In genomic region chr12:3989218-3989550, GRCh38 we compare ENCODE assay signal across 26 cellular contexts.
A peak's percentile ranks its signal among the peaks of the same experiment; 100 is the strongest.
DNase-seq lines count a peak whose midpoint lies in the region; ATAC-seq, FAIRE-seq and TF ChIP-seq lines count a peak whose summit lies in the region.
"Had no signal": no experiment of that assay in that cellular context is flagged by ENCODE, and none has a peak within 500 bp of the region (broad histone marks: within the 10 kb centered on the region; RNA-seq: fewer than 3 reads in every experiment).

No MANE protein-coding gene starts in this region.

- no CpG with 5 or more reads among the region's 2 CpGs for WGBS in trophoblast cell (ENCODE audit: extremely low coverage, insufficient coverage, insufficient read length)

- no peak overlapping the region for H4K12ac ChIP-seq in trophoblast cell (ENCODE audit: low read depth, low read length)

- H3K9ac ChIP-seq in trophoblast cell (ENCODE audit: low read length) = no peak overlapping the region

- no peak overlapping the region for H3K23ac ChIP-seq in trophoblast cell (ENCODE audit: low read length)

- H3K9me3 ChIP-seq in trophoblast cell (ENCODE audit: insufficient read depth, low read depth, low read length) = no peaks in the 10 kb centered on the region
- H3K9me3 ChIP-seq in osteoblast (ENCODE audit: low read depth, low read length) = no peaks in the 10 kb centered on the region
- H3K9me3 ChIP-seq: sigmoid colon, tibial artery had no signal

- H3K27ac ChIP-seq in trophoblast cell (ENCODE audit: low read depth, low read length) = peak overlapping the region; percentile 93
- no peak overlapping the region for H3K27ac ChIP-seq in osteoblast (ENCODE audit: low read depth, low read length)
- H3K27ac ChIP-seq: 22Rv1, sigmoid colon, SJSA1, tibial artery had no signal

- H3K36me3 Mint-ChIP-seq in T-helper 1 cell treated with Interleukin-12 subunit alpha and Interleukin-12 subunit beta and Interleukin-4 antibody, amounts not matched to agents 30 μg/mL and 1 μg/mL, for 36 hours (ENCODE audit: low read depth) = no peaks in the 10 kb centered on the region
- peaks cover 4% of the 10 kb centered on the region for H3K36me3 Mint-ChIP-seq in activated naive CD8-positive, alpha-beta T cell treated with anti-CD3 and anti-CD28 coated beads, Interleukin-2, amount 10 ng/mL, durations not matched to agents 7 days and 5 days
- H3K36me3 Mint-ChIP-seq: naive B cell had no signal

- H3K4me1 ChIP-seq in trophoblast cell (ENCODE audit: control insufficient read depth in 1 of 2, insufficient read depth in 2 of 2, low read length in 2 of 2) = peaks cover 16 to 23% of the 10 kb centered on the region in 2 experiments
- H3K4me1 ChIP-seq in osteoblast (ENCODE audit: insufficient read depth, low read length) = no peaks in the 10 kb centered on the region
- H3K4me1 ChIP-seq: sigmoid colon, SJSA1, tibial artery had no signal

- H4K20me1 ChIP-seq in osteoblast (ENCODE audit: insufficient read depth, low read length) = no peaks in the 10 kb centered on the region

- H3K79me1 ChIP-seq in trophoblast cell (ENCODE audit: low read length) = peaks cover 43% of the 10 kb centered on the region

- no peak for DNase-seq in T-helper 1 cell
- no peak for DNase-seq in GM19239 (ENCODE audit: insufficient read length, low spot score)
- no peak for DNase-seq in activated naive CD8-positive, alpha-beta T cell treated with anti-CD3 and anti-CD28 coated beads, Interleukin-2, amount 10 ng/mL, durations not matched to agents 7 days and 5 days
- DNase-seq in trophoblast cell = peak in 1 of 2 donors; percentile 54
- no peak for DNase-seq in osteoblast (ENCODE audit: insufficient read length, low spot score, missing footprints)
- no peak for DNase-seq in globus pallidus (ENCODE audit: low spot score)
- DNase-seq: activated CD8-positive, alpha-beta memory T cell treated with anti-CD3 and anti-CD28 coated beads, Interleukin-2, amount 10 ng/mL, durations not matched to agents 7 days and 5 days; activated gamma-delta T cell; cerebellar nuclear complex; effector CD4-positive, alpha-beta T cell; foreskin melanocyte; NCI-H1048; NCI-H510A; NK-92 treated with Interleukin-12 subunit alpha and Interleukin-12 subunit beta, amount 100 ng/mL, for 24 hours; posterior cingulate gyrus; sigmoid colon; T1000; tibial artery had no signal

- no peak overlapping the region for H3K4ac ChIP-seq in trophoblast cell (ENCODE audit: low read depth, low read length)

- peak overlapping the region; percentile 76 for H4K8ac ChIP-seq in trophoblast cell (ENCODE audit: low read depth, low read length)

- peaks cover 33% of the 10 kb centered on the region for H3K27me3 Mint-ChIP-seq in T-helper 1 cell treated with Interleukin-12 subunit alpha and Interleukin-12 subunit beta and Interleukin-4 antibody, amounts not matched to agents 30 μg/mL and 1 μg/mL, for 36 hours (ENCODE audit: low read depth)
- no peaks in the 10 kb centered on the region for H3K27me3 Mint-ChIP-seq in activated naive CD8-positive, alpha-beta T cell treated with anti-CD3 and anti-CD28 coated beads, Interleukin-2, amount 10 ng/mL, durations not matched to agents 7 days and 5 days

- peak overlapping the region; percentile 43 for H3K18ac ChIP-seq in trophoblast cell (ENCODE audit: low read length)

- H2BK120ac ChIP-seq in trophoblast cell (ENCODE audit: insufficient read depth, low read length, poor library complexity) = peak overlapping the region; percentile 95

- no peaks in the 10 kb centered on the region for H3K9me3 Mint-ChIP-seq in T-helper 1 cell treated with Interleukin-12 subunit alpha and Interleukin-12 subunit beta and Interleukin-4 antibody, amounts not matched to agents 30 μg/mL and 1 μg/mL, for 36 hours
- peaks cover 2% of the 10 kb centered on the region for H3K9me3 Mint-ChIP-seq in activated naive CD8-positive, alpha-beta T cell treated with anti-CD3 and anti-CD28 coated beads, Interleukin-2, amount 10 ng/mL, durations not matched to agents 7 days and 5 days

- H3K4me3 ChIP-seq in trophoblast cell (ENCODE audit: low read depth, low read length) (no peak overlapping the region), osteoblast (ENCODE audit: insufficient read depth, low read length) (no peak overlapping the region)
- H3K4me3 ChIP-seq: sigmoid colon, SJSA1, tibial artery had no signal

- POLR2A ChIA-PET in activated naive CD8-positive, alpha-beta T cell treated with anti-CD3 and anti-CD28 coated beads, Interleukin-2, amount 10 ng/mL, durations not matched to agents 7 days and 5 days (lab: Charles Lee) = interaction anchor here (0.5 to 2.6 kb wide), 14 partner anchors 9 to 294 kb away, joined by 3 to 14 read pairs (median 5); no protein-coding TSS in a partner anchor

- H3K79me2 ChIP-seq in trophoblast cell (ENCODE audit: control insufficient read depth, insufficient read depth, low read length, poor library complexity) = peaks cover 4% of the 10 kb centered on the region
- H3K79me2 ChIP-seq in osteoblast (ENCODE audit: insufficient read depth, low read length) = no peaks in the 10 kb centered on the region

- H2AK5ac ChIP-seq in trophoblast cell (ENCODE audit: low read length) = peak overlapping the region; percentile 29

- FAIRE-seq in GM19239 (lab: Jason Lieb, UNC) = peak; percentile 37
- FAIRE-seq: D721Med, keratinocyte had no signal

- H2BK5ac ChIP-seq in trophoblast cell (ENCODE audit: low read depth, low read length, poor library complexity) = peak overlapping the region; percentile 44

- no peak overlapping the region for H3K4me2 ChIP-seq in trophoblast cell (ENCODE audit: low read length)
- no peak overlapping the region for H3K4me2 ChIP-seq in osteoblast (ENCODE audit: insufficient read depth, low read length)

- peak overlapping the region; percentile 93 for H2BK12ac ChIP-seq in trophoblast cell (ENCODE audit: low read length)

- no peak overlapping the region for H2AFZ ChIP-seq in trophoblast cell (ENCODE audit: insufficient read depth, low read length, poor library complexity)
- H2AFZ ChIP-seq in osteoblast (ENCODE audit: low read length) = no peak overlapping the region

- H4K91ac ChIP-seq in trophoblast cell (ENCODE audit: low read depth, low read length) = peak overlapping the region; percentile 86

- H3K4me1 Mint-ChIP-seq in T-helper 1 cell treated with Interleukin-12 subunit alpha and Interleukin-12 subunit beta and Interleukin-4 antibody, amounts not matched to agents 30 μg/mL and 1 μg/mL, for 36 hours (ENCODE audit: low read depth) = peaks cover 18% of the 10 kb centered on the region
- H3K4me1 Mint-ChIP-seq in activated naive CD8-positive, alpha-beta T cell treated with anti-CD3 and anti-CD28 coated beads, Interleukin-2, amount 10 ng/mL, durations not matched to agents 7 days and 5 days = peaks cover 19% of the 10 kb centered on the region

- H3K36me3 ChIP-seq in trophoblast cell (ENCODE audit: control insufficient read depth in 1 of 2, insufficient read depth in 2 of 2, low read length in 2 of 2) (no peaks in the 10 kb centered on the region), osteoblast (ENCODE audit: insufficient read depth, low read length) (no peaks in the 10 kb centered on the region)
- H3K36me3 ChIP-seq: sigmoid colon, SJSA1, tibial artery had no signal

- no peak for ATAC-seq in activated naive CD8-positive, alpha-beta T cell treated with anti-CD3 and anti-CD28 coated beads, Interleukin-2, amount 10 ng/mL, durations not matched to agents 7 days and 5 days (ENCODE audit: low read depth)
- no peak for ATAC-seq in GM19351 (IDR thresholded peaks at IDR 0.05; ENCODE audit: unreplicated experiment)
- ATAC-seq: HCT116 had no signal

- H3K4me3 Mint-ChIP-seq in T-helper 1 cell treated with Interleukin-12 subunit alpha and Interleukin-12 subunit beta and Interleukin-4 antibody, amounts not matched to agents 30 μg/mL and 1 μg/mL, for 36 hours = no peak overlapping the region
- H3K4me3 Mint-ChIP-seq in activated naive CD8-positive, alpha-beta T cell treated with anti-CD3 and anti-CD28 coated beads, Interleukin-2, amount 10 ng/mL, durations not matched to agents 7 days and 5 days = no peak overlapping the region
- H3K4me3 Mint-ChIP-seq: activated CD8-positive, alpha-beta memory T cell treated with anti-CD3 and anti-CD28 coated beads, Interleukin-2, amount 10 ng/mL, durations not matched to agents 7 days and 5 days had no signal

- no peak for TF ChIP-seq CTCF in osteoblast (IDR thresholded peaks at IDR 0.05; ENCODE audit: extremely low read depth, low read depth, low read length)

- peak overlapping the region; percentile 23 for H3K14ac ChIP-seq in trophoblast cell (ENCODE audit: low read length)

- H3K27me3 ChIP-seq in trophoblast cell (ENCODE audit: insufficient read depth, low read length) (no peaks in the 10 kb centered on the region), osteoblast (ENCODE audit: insufficient read depth, low read length) (peaks cover 9% of the 10 kb centered on the region)
- H3K27me3 ChIP-seq: SJSA1 had no signal

- peak overlapping the region; percentile 11 for H3K27ac Mint-ChIP-seq in T-helper 1 cell treated with Interleukin-12 subunit alpha and Interleukin-12 subunit beta and Interleukin-4 antibody, amounts not matched to agents 30 μg/mL and 1 μg/mL, for 36 hours
- peak overlapping the region; percentile 87 for H3K27ac Mint-ChIP-seq in activated naive CD8-positive, alpha-beta T cell treated with anti-CD3 and anti-CD28 coated beads, Interleukin-2, amount 10 ng/mL, durations not matched to agents 7 days and 5 days
